ENCODE assay signal across 8 cellular contexts in genomic region chr19:56477429-56478338, GRCh38. TPM values are rescaled to one million over a fixed set of nuclear protein-coding genes. Genes with fewer than 3 reads are reported as not detected.
DNase-seq lines count a peak whose midpoint lies in the region; ATAC-seq and TF ChIP-seq lines count a peak whose summit lies in the region.

No MANE protein-coding gene starts in this region.

- TF ChIP-seq CTCF in prostate gland (IDR thresholded peaks at IDR 0.05): no peak

- no peak overlapping the region for H3K9ac ChIP-seq in Karpas-422 (ENCODE audit: low read length)

- H3K27me3 ChIP-seq in SJCRH30 (no peaks in the 10 kb centered on the region), prostate gland (replicated peaks; ENCODE audit: insufficient read depth) (no peaks in the 10 kb centered on the region), Karpas-422 (ENCODE audit: low read length) (no peaks in the 10 kb centered on the region)

- H3K36me3 ChIP-seq in SJCRH30: no peaks in the 10 kb centered on the region; the same call in 1 of the 2 replicates
- H3K36me3 ChIP-seq in prostate gland: no peaks in the 10 kb centered on the region
- no peaks in the 10 kb centered on the region for H3K36me3 ChIP-seq in Karpas-422 (ENCODE audit: insufficient read depth, low read length)

- H3K4me1 ChIP-seq in SJCRH30: no peaks in the 10 kb centered on the region
- H3K4me1 ChIP-seq in prostate gland (replicated peaks): no peaks in the 10 kb centered on the region
- no peaks in the 10 kb centered on the region for H3K4me1 ChIP-seq in Karpas-422 (ENCODE audit: low read length)

- ATAC-seq in left cardiac atrium (peak; percentile 95 to 98), HG02763 (IDR thresholded peaks at IDR 0.05; ENCODE audit: unreplicated experiment) (no peak)

- DNase-seq in GM19238 (ENCODE audit: insufficient read length, low spot score) (peak; percentile 6), SJCRH30 (peak; percentile 91 to 93), amygdala (lab: John Stamatoyannopoulos, UW) (peak; percentile 45 to 99 (median 92)), left cardiac atrium (peak; percentile 95), prostate gland (ENCODE audit: low spot score) (peak; percentile 92), ureter (ENCODE audit: low spot score) (peak; percentile 92), Karpas-422 (no peak)

- H2AFZ ChIP-seq in Karpas-422 (ENCODE audit: low read length): no peak overlapping the region

- peak; percentile 47 for TF ChIP-seq POLR2A in prostate gland (IDR thresholded peaks at IDR 0.05)

- H3K4me3 ChIP-seq in SJCRH30 (peak overlapping the region; percentile 81), prostate gland (peak overlapping the region; percentile 46 to 69), Karpas-422 (ENCODE audit: low read length) (no peak overlapping the region)

- intact Hi-C loops in left cardiac atrium (cut with DNase I) (no loop called here), prostate gland (cut with DNase I) (loop anchor here (2.0 kb wide), 1 partner anchor 85 kb away; the partner anchor contains the start of gene ZNF582)

- H4K20me1 ChIP-seq in Karpas-422 (ENCODE audit: insufficient read depth, low read depth, low read length): no peaks in the 10 kb centered on the region

- H3K9me3 ChIP-seq in SJCRH30 (replicated peaks) (no peaks in the 10 kb centered on the region; the same call in 1 of the 2 replicates), prostate gland (no peaks in the 10 kb centered on the region), Karpas-422 (ENCODE audit: low read length) (peaks cover 15% of the 10 kb centered on the region; the same call in 1 of the 2 replicates)

- no peaks in the 10 kb centered on the region for H3K79me2 ChIP-seq in Karpas-422 (ENCODE audit: low read length)

- peak overlapping the region; percentile 80 for H3K27ac ChIP-seq in SJCRH30
- H3K27ac ChIP-seq in prostate gland: peak overlapping the region; percentile 82 to 84
- no peak overlapping the region for H3K27ac ChIP-seq in Karpas-422 (ENCODE audit: low read length)

- no peaks in the 10 kb centered on the region for H3K9me2 ChIP-seq in Karpas-422 (replicated peaks; ENCODE audit: insufficient read depth, low read length)

- H3K4me2 ChIP-seq in Karpas-422 (ENCODE audit: low read depth, low read length, poor library complexity, severe bottlenecking): no peak overlapping the region

- under 1% methylated on average over 60 of the region's 80 CpGs for WGBS in prostate gland

RNA-seq across cellular contexts. Expression of gene ZNF667, which starts 0.5 kb away (rescaled TPM):
- total RNA-seq in SJCRH30 (2014; rRNA removed; shearing (Covaris generic)): 8.7 and 10.3 TPM in 2 replicates
- total RNA-seq in left cardiac atrium (1 to 10 TPM; 4.0 to 4.9 TPM), prostate gland (1 to 10 TPM; 5.5 to 7.6 TPM), ureter (12.5 TPM)
- total RNA-seq in Karpas-422 (2014; rRNA removed; shearing (Covaris generic); ENCODE audit: low replicate concordance): not detected in 2 replicates

RNA-seq across cellular contexts. Expression of gene ZNF471, which starts 30.0 kb away (rescaled TPM):
- total RNA-seq in SJCRH30 (2014; rRNA removed; shearing (Covaris generic)): 2.5 and 3.4 TPM in 2 replicates
- total RNA-seq in left cardiac atrium (1 to 10 TPM; 4.7 to 5.4 TPM), prostate gland (1 to 10 TPM; 4.9 to 8.8 TPM), ureter (10.6 TPM)
- not detected in 2 replicates for total RNA-seq in Karpas-422 (2014; rRNA removed; shearing (Covaris generic); ENCODE audit: low replicate concordance)
